20 cellular contexts compared by ENCODE assay signal in genomic region chr3:195931582-195932273, GRCh38. TPM values are rescaled to one million over a fixed set of nuclear protein-coding genes. Genes with fewer than 3 reads are reported as not detected.
DNase-seq lines count a peak whose midpoint lies in the region; FAIRE-seq and TF ChIP-seq lines count a peak whose summit lies in the region.
"Had no signal": no experiment of that assay in that cellular context is flagged by ENCODE, and none has a peak within 500 bp of the region (broad histone marks: within the 10 kb centered on the region; RNA-seq: fewer than 3 reads in every experiment).

No MANE protein-coding gene starts in this region.

- H3K27ac ChIP-seq in thyroid gland = no peak overlapping the region
- H3K27ac ChIP-seq: KMS-11, PC-9, SJSA1 had no signal

- 40 to 45% methylated on average over 8 of the region's 8 CpGs for WGBS in thyroid gland, 2 donors

- peak; percentile 98 for FAIRE-seq in bronchial epithelial cell (lab: Jason Lieb, UNC)
- FAIRE-seq: GM18507 had no signal

- intact Hi-C loops in thyroid gland (cut with DNase I) = no loop called here

- H3K27me3 ChIP-seq in bronchial epithelial cell (ENCODE audit: control insufficient read depth, insufficient read depth, low read length) (no peaks in the 10 kb centered on the region), thyroid gland (no peaks in the 10 kb centered on the region)
- H3K27me3 ChIP-seq: BE2C, SJSA1 had no signal

- no peak overlapping the region for H3K4me3 ChIP-seq in bronchial epithelial cell (ENCODE audit: low read depth, low read length)
- H3K4me3 ChIP-seq in thyroid gland (replicated peaks in 1 of 3) = no peak overlapping the region
- H3K4me3 ChIP-seq: GM23338, PC-9, SJSA1 had no signal

- H3K9me3 ChIP-seq in thyroid gland = no peaks in the 10 kb centered on the region
- H3K9me3 ChIP-seq: BE2C, SJSA1 had no signal

- no peak for TF ChIP-seq POLR2A in thyroid gland (IDR thresholded peaks at IDR 0.05)

- DNase-seq in bronchial epithelial cell (ENCODE audit: low read depth) = no peak
- DNase-seq in globus pallidus (ENCODE audit: low spot score) = peak; percentile 77
- peak; percentile 87 for DNase-seq in pons (ENCODE audit: low spot score)
- peak; percentile 39 to 53 for DNase-seq in thyroid gland
- DNase-seq in HCEC 1CT = no peak
- no peak for DNase-seq in stimulated activated CD8-positive, alpha-beta memory T cell treated with anti-CD3 and anti-CD28 coated beads, Interleukin-4, amount 100 ng/mL, for 48 hours
- no peak for DNase-seq in NCI-H526 treated with DMSO at 0.1 percent for 48 hours (lab: John Stamatoyannopoulos, UW)
- DNase-seq in activated naive CD4-positive, alpha-beta T cell treated with Interleukin-2 at 50 U/mL for 16 hours = no peak
- DNase-seq: BE2C; CD4-positive, alpha-beta T cell; DMS79 treated with DMSO at 0.1 percent for 48 hours; NCI-H146; NCI-H2081; NCI-H510A; NCI-H82; PC-9 had no signal

- H3K4me1 ChIP-seq in thyroid gland = peaks cover 0 to 8% of the 10 kb centered on the region in 2 donors
- H3K4me1 ChIP-seq: BE2C, SJSA1 had no signal

- H3K36me3 ChIP-seq in bronchial epithelial cell (ENCODE audit: control insufficient read depth, insufficient read depth, low read length) (no peaks in the 10 kb centered on the region), thyroid gland (no peaks in the 10 kb centered on the region)
- H3K36me3 ChIP-seq: BE2C, SJSA1 had no signal

- no peak for TF ChIP-seq CTCF in bronchial epithelial cell (IDR thresholded peaks at IDR 0.05; ENCODE audit: insufficient read depth, low read length, severe bottlenecking)
- no peak for TF ChIP-seq CTCF in thyroid gland (IDR thresholded peaks at IDR 0.05)

RNA-seq across cellular contexts. Expression of gene TNK2, which starts 23.4 kb away (rescaled TPM):
- total RNA-seq in bronchial epithelial cell (6.3 and 6.8 TPM in 2 replicates), thyroid gland (10 to 100 TPM; 10.2 to 21.1 (median 12.7) TPM)

Comparison
In these comparisons a context has a peak if more than half of its experiments do, and no peak if none do; other contexts are left out.
1. DNase-seq: peak in globus pallidus (single experiment), pons (single experiment) and thyroid gland (2 of 2); none in bronchial epithelial cell (single experiment), HCEC 1CT (single experiment), stimulated activated CD8-positive, alpha-beta memory T cell treated with anti-CD3 and anti-CD28 coated beads, Interleukin-4, amount 100 ng/mL, for 48 hours (single experiment), NCI-H526 treated with DMSO at 0.1 percent for 48 hours (single experiment) and activated naive CD4-positive, alpha-beta T cell treated with Interleukin-2 at 50 U/mL for 16 hours (single experiment).